20 cellular contexts compared by ENCODE assay signal in the genomic region with DNA sequence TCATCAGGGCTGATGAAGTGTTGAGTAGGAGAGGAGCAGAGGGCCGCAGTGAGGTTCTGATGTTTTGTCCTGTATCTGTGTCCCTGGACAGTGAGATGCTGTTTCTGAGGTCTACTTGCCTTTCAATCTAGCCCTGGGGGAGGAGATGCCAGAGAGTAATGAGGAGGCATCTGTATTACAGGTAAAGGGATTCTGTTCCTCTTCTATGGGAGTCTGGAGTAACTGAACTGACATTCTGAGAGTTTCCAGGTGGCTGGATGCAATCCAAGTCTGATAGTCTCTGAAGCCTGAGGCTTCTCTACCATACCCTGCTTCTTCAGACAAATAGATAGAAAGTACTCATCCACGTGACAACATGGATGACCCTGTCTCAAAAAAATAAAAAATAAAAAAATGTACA.
"Had no signal": no experiment of that assay in that cellular context is flagged by ENCODE, and none has a peak within 500 bp of the region (broad histone marks: within the 10 kb centered on the region; RNA-seq: fewer than 3 reads in every experiment).

No MANE protein-coding gene starts in this region.

- H3K9me3 ChIP-seq: gastrocnemius medialis, stomach, testis, upper lobe of left lung had no signal

- H3K27me3 Mint-ChIP-seq: brain had no signal

- DNase-seq: activated CD4-positive, alpha-beta T cell treated with anti-CD3 and anti-CD28 coated beads for 48 hours; activated CD4-positive, CD25-positive, alpha-beta regulatory T cell; activated CD8-positive, alpha-beta T cell treated with anti-CD3 and anti-CD28 coated beads for 36 hours; activated naive CD4-positive, alpha-beta T cell treated with Interleukin-2 at 50 U/mL for 16 hours; activated naive CD8-positive, alpha-beta T cell treated with anti-CD3 and anti-CD28 coated beads, Interleukin-2, amount 10 ng/mL, durations not matched to agents 7 days and 5 days; activated T-cell treated with anti-CD3 and anti-CD28 coated beads, Interleukin-2, amount 50 U/mL, for 1 hour; caudate nucleus; gastrocnemius medialis; head of caudate nucleus; nucleus accumbens; stimulated activated CD4-positive, alpha-beta T cell treated with anti-CD3 and anti-CD28 coated beads, Interleukin-12 subunit alpha, Interleukin-12 subunit beta, amount 100 ng/mL, for 4 hours; stomach; T-helper 1 cell; T-helper 9 cell; testis; upper lobe of left lung had no signal

- H3K4me3 ChIP-seq: gastrocnemius medialis, lung, stomach, testis, upper lobe of left lung had no signal

- H3K27ac ChIP-seq: gastrocnemius medialis, stomach, testis, upper lobe of left lung had no signal

- H3K27ac Mint-ChIP-seq: activated CD8-positive, alpha-beta T cell treated with anti-CD3 and anti-CD28 coated beads for 36 hours; activated naive CD8-positive, alpha-beta T cell treated with anti-CD3 and anti-CD28 coated beads, Interleukin-2, amount 10 ng/mL, durations not matched to agents 7 days and 5 days; activated T-helper 17 cell treated with anti-CD3 and anti-CD28 coated beads, Interleukin-2, amount 50 U/mL, for 72 hours; natural killer cell treated with Interleukin-12 subunit alpha and Interleukin-12 subunit beta and Interleukin-15 and Interleukin-18, amount 100 ng/mL, for 72 hours had no signal

- H3K9me3 Mint-ChIP-seq: activated CD8-positive, alpha-beta T cell treated with anti-CD3 and anti-CD28 coated beads for 36 hours; activated naive CD8-positive, alpha-beta T cell treated with anti-CD3 and anti-CD28 coated beads, Interleukin-2, amount 10 ng/mL, durations not matched to agents 7 days and 5 days; activated T-helper 17 cell treated with anti-CD3 and anti-CD28 coated beads, Interleukin-2, amount 50 U/mL, for 72 hours; brain; natural killer cell treated with Interleukin-12 subunit alpha and Interleukin-12 subunit beta and Interleukin-15 and Interleukin-18, amount 100 ng/mL, for 72 hours had no signal

- H3K27me3 ChIP-seq: gastrocnemius medialis, stomach, testis, upper lobe of left lung had no signal

- H3K4me3 Mint-ChIP-seq: activated CD8-positive, alpha-beta T cell treated with anti-CD3 and anti-CD28 coated beads for 36 hours; activated naive CD8-positive, alpha-beta T cell treated with anti-CD3 and anti-CD28 coated beads, Interleukin-2, amount 10 ng/mL, durations not matched to agents 7 days and 5 days; activated T-helper 17 cell treated with anti-CD3 and anti-CD28 coated beads, Interleukin-2, amount 50 U/mL, for 72 hours; brain; natural killer cell treated with Interleukin-12 subunit alpha and Interleukin-12 subunit beta and Interleukin-15 and Interleukin-18, amount 100 ng/mL, for 72 hours had no signal

- H3K4me1 ChIP-seq: gastrocnemius medialis, testis had no signal

- H3K36me3 Mint-ChIP-seq: activated naive CD8-positive, alpha-beta T cell treated with anti-CD3 and anti-CD28 coated beads, Interleukin-2, amount 10 ng/mL, durations not matched to agents 7 days and 5 days; brain; natural killer cell treated with Interleukin-12 subunit alpha and Interleukin-12 subunit beta and Interleukin-15 and Interleukin-18, amount 100 ng/mL, for 72 hours had no signal

- H3K36me3 ChIP-seq: gastrocnemius medialis, stomach, upper lobe of left lung had no signal

- H3K4me1 Mint-ChIP-seq: activated naive CD8-positive, alpha-beta T cell treated with anti-CD3 and anti-CD28 coated beads, Interleukin-2, amount 10 ng/mL, durations not matched to agents 7 days and 5 days; activated T-helper 17 cell treated with anti-CD3 and anti-CD28 coated beads, Interleukin-2, amount 50 U/mL, for 72 hours had no signal
